ENCODE assay signal across 8 cellular contexts in genomic region chr15:85381850-85382751, GRCh38. TPM values are rescaled to one million over a fixed set of nuclear protein-coding genes. Genes with fewer than 3 reads are reported as not detected.
A peak's percentile ranks its signal among the peaks of the same experiment; 100 is the strongest.
DNase-seq lines count a peak whose midpoint lies in the region; ATAC-seq and TF ChIP-seq lines count a peak whose summit lies in the region.

No MANE protein-coding gene starts in this region.

- 41% methylated on average over 10 of the region's 10 CpGs for WGBS in esophagus muscularis mucosa

- TF ChIP-seq CTCF in GM12864 (IDR thresholded peaks at IDR 0.05; ENCODE audit: low read depth, low read length, missing control alignments) (no peak), Peyer's patch (IDR thresholded peaks at IDR 0.05) (no peak), esophagus muscularis mucosa (IDR thresholded peaks at IDR 0.05) (no peak)

- no peak for TF ChIP-seq EP300 in esophagus muscularis mucosa (IDR thresholded peaks at IDR 0.05)

- H3K9me3 ChIP-seq in Peyer's patch (no peaks in the 10 kb centered on the region), esophagus muscularis mucosa (no peaks in the 10 kb centered on the region)

- TF ChIP-seq POLR2A in Peyer's patch (IDR thresholded peaks at IDR 0.05) (no peak), esophagus muscularis mucosa (IDR thresholded peaks at IDR 0.05; ENCODE audit: low read depth) (no peak)

- H3K27ac ChIP-seq in Peyer's patch (peak overlapping the region in 2 of 4 donors; percentile 19 to 94), esophagus muscularis mucosa (replicated peaks in 1 of 4) (peak overlapping the region; percentile 98 to 99 (median 98))

- no peak for ATAC-seq in HG02571 (IDR thresholded peaks at IDR 0.05; ENCODE audit: unreplicated experiment)

- H3K4me3 ChIP-seq in GM12864 (ENCODE audit: low read depth, low read length) (peak overlapping the region; percentile 81), Peyer's patch (peak overlapping the region; percentile 74 to 92 (median 82)), esophagus muscularis mucosa (peak overlapping the region; percentile 89 to 98 (median 94))

- DNase-seq in GM12864 (ENCODE audit: low read depth) (no peak), Peyer's patch (no peak), esophagus muscularis mucosa (ENCODE audit: extremely low spot score) (peak; percentile 75), renal cortical epithelial cell (ENCODE audit: low read depth) (peak; percentile 33), putamen (ENCODE audit: low spot score) (no peak), mesenteric fat pad (ENCODE audit: low spot score) (no peak), G401 (ENCODE audit: low spot score) (no peak)

- H3K27me3 ChIP-seq in Peyer's patch, result no peaks in the 10 kb centered on the region
- no peaks in the 10 kb centered on the region for H3K27me3 ChIP-seq in esophagus muscularis mucosa

- H3K4me1 ChIP-seq in Peyer's patch (peaks cover 0 to 14% (median 0%) of the 10 kb centered on the region in 4 donors), esophagus muscularis mucosa (peaks cover 15 to 59% (median 53%) of the 10 kb centered on the region in 4 donors)

- in situ Hi-C loops in G401 (cut with HindIII; ENCODE audit: low sequenced_read_pairs), result no loop called here

- intact Hi-C loops in esophagus muscularis mucosa (cut with DNase I), result loop anchor here (5.0 kb wide), 1 partner anchor 50 kb away; no protein-coding TSS in a partner anchor

- no peaks in the 10 kb centered on the region for H3K36me3 ChIP-seq in Peyer's patch
- no peaks in the 10 kb centered on the region for H3K36me3 ChIP-seq in esophagus muscularis mucosa

RNA-seq across cellular contexts. Expression of gene AKAP13, which starts 1.7 kb away (rescaled TPM):
- total RNA-seq in Peyer's patch (100 to 1,000 TPM; 166 to 742 (median 242) TPM), esophagus muscularis mucosa (100 to 1,000 TPM; 232 to 323 (median 284) TPM), renal cortical epithelial cell (54.2 and 152 TPM in 2 replicates), mesenteric fat pad (159 TPM)
- 28.9 and 39.2 TPM in 2 replicates for total RNA-seq in G401 (2014; rRNA removed; shearing (Covaris generic))

Comparison
In these comparisons a context has a peak if more than half of its experiments do, and no peak if none do; other contexts are left out.
1. DNase-seq: peak in esophagus muscularis mucosa (single experiment) and renal cortical epithelial cell (single experiment); none in GM12864 (single experiment), Peyer's patch (0 of 3), putamen (single experiment), mesenteric fat pad (single experiment) and G401 (single experiment).
2. Peak in every context shown above with its lines, with median percentiles within 50 percentile points of each other: H3K4me3 ChIP-seq.